In genomic region chr17:49230636-49231562, GRCh38 we compare ENCODE assay signal across 8 cellular contexts. TPM values are rescaled to one million over a fixed set of nuclear protein-coding genes. Genes with fewer than 3 reads are reported as not detected.
DNase-seq lines count a peak whose midpoint lies in the region; ATAC-seq and TF ChIP-seq lines count a peak whose summit lies in the region.

TSS of gene PHOSPHO1 (minus strand) at chr17:49230787. CDS start at chr17:49226691, 4,096 bp downstream.

- H3K27me3 Mint-ChIP-seq in CD4-positive, CD25-positive, alpha-beta regulatory T cell: peaks cover 74% of the 10 kb centered on the region

- H4K20me1 ChIP-seq in OCI-LY3 (ENCODE audit: insufficient read depth, low read length): no peaks in the 10 kb centered on the region

- H3K27ac ChIP-seq in CD4-positive, CD25-positive, alpha-beta regulatory T cell (ENCODE audit: insufficient read depth, low read length, poor library complexity, severe bottlenecking): no peak within 1 kb of the TSS
- H3K27ac ChIP-seq in OCI-LY3 (ENCODE audit: low read length) (no peak within 1 kb of the TSS), muscle layer of duodenum (ENCODE audit: low read length) (no peak within 1 kb of the TSS)

- peaks cover 17% of the 10 kb centered on the region for H3K27me3 ChIP-seq in CD4-positive, CD25-positive, alpha-beta regulatory T cell (ENCODE audit: control insufficient read depth, insufficient read depth, low read length)
- H3K27me3 ChIP-seq in OCI-LY3 (ENCODE audit: low read depth, low read length): peaks cover 4% of the 10 kb centered on the region
- H3K27me3 ChIP-seq in muscle layer of duodenum (ENCODE audit: low read depth, low read length): peaks cover 11% of the 10 kb centered on the region

- H3K79me2 ChIP-seq in OCI-LY3 (ENCODE audit: low read length): no peaks in the 10 kb centered on the region

- peak within 1 kb of the TSS; percentile 38 for H3K9ac ChIP-seq in OCI-LY3 (ENCODE audit: low read length)

- peak within 1 kb of the TSS; percentile 86 for H3K4me2 ChIP-seq in OCI-LY3 (ENCODE audit: low read length)

- H3K4me3 ChIP-seq in CD4-positive, CD25-positive, alpha-beta regulatory T cell (ENCODE audit: low read depth, low read length): peak within 1 kb of the TSS; percentile 74
- peak within 1 kb of the TSS; percentile 87 for H3K4me3 ChIP-seq in OCI-LY3 (ENCODE audit: low read length)
- peak within 1 kb of the TSS; percentile 76 to 87 for H3K4me3 ChIP-seq in muscle layer of duodenum (ENCODE audit: low read depth in 1 of 2, low read length in 2 of 2)

- DNase-seq in CD4-positive, CD25-positive, alpha-beta regulatory T cell: peak; percentile 80 to 88 (median 84)
- peak; percentile 88 for DNase-seq in HPDE6-E6E7 (ENCODE audit: extremely low spot score)
- DNase-seq in activated T-cell treated with anti-CD3 and anti-CD28 coated beads for 48 hours (ENCODE audit: low read depth): peak; percentile 86
- peak; percentile 70 to 72 for DNase-seq in stimulated activated CD8-positive, alpha-beta memory T cell treated with anti-CD3 and anti-CD28 coated beads, Interleukin-7, amount 100 ng/mL, for 1 hour (ENCODE audit: low read depth in 2 of 2)

- peak within 1 kb of the TSS in 2 of 3 donors; percentile 25 to 49 for H3K27ac Mint-ChIP-seq in CD4-positive, CD25-positive, alpha-beta regulatory T cell

- no peaks in the 10 kb centered on the region for H3K36me3 Mint-ChIP-seq in CD4-positive, CD25-positive, alpha-beta regulatory T cell

- peaks cover 22% of the 10 kb centered on the region for H3K4me1 ChIP-seq in CD4-positive, CD25-positive, alpha-beta regulatory T cell (ENCODE audit: control insufficient read depth, insufficient read depth, low read length, poor library complexity, severe bottlenecking)
- peaks cover 8% of the 10 kb centered on the region; the same call in 1 of the 2 replicates for H3K4me1 ChIP-seq in OCI-LY3 (ENCODE audit: low read length)
- H3K4me1 ChIP-seq in muscle layer of duodenum (ENCODE audit: control insufficient read depth in 1 of 2, insufficient read depth in 2 of 2, low read length in 2 of 2): peaks cover 7 to 19% of the 10 kb centered on the region in 2 donors

- H3K4me1 Mint-ChIP-seq in CD4-positive, CD25-positive, alpha-beta regulatory T cell: peaks cover 0 to 24% (median 12%) of the 10 kb centered on the region in 4 donors

- H3K9me3 ChIP-seq in CD4-positive, CD25-positive, alpha-beta regulatory T cell (ENCODE audit: control insufficient read depth in 2 of 2, low read length in 2 of 2): no peaks in the 10 kb centered on the region
- H3K9me3 ChIP-seq in OCI-LY3 (ENCODE audit: insufficient read depth, low read length) (no peaks in the 10 kb centered on the region), muscle layer of duodenum (ENCODE audit: control insufficient read depth in 1 of 2, low read length in 2 of 2) (no peaks in the 10 kb centered on the region)

- peak within 1 kb of the TSS; percentile 82 to 89 (median 86) for H3K4me3 Mint-ChIP-seq in CD4-positive, CD25-positive, alpha-beta regulatory T cell

- peaks cover 0 to 1% (median 0%) of the 10 kb centered on the region in 7 donors for H3K9me3 Mint-ChIP-seq in CD4-positive, CD25-positive, alpha-beta regulatory T cell

- H3K36me3 ChIP-seq in CD4-positive, CD25-positive, alpha-beta regulatory T cell (ENCODE audit: control insufficient read depth, insufficient read depth, low read length): no peaks in the 10 kb centered on the region
- no peaks in the 10 kb centered on the region for H3K36me3 ChIP-seq in OCI-LY3 (replicated peaks; ENCODE audit: low read depth, low read length)
- H3K36me3 ChIP-seq in muscle layer of duodenum (ENCODE audit: control insufficient read depth in 1 of 2, insufficient read depth in 2 of 2, low read length in 2 of 2): no peaks in the 10 kb centered on the region

- peak within 1 kb of the TSS; percentile 43 for H2AFZ ChIP-seq in OCI-LY3 (ENCODE audit: low read depth, low read length)

- peak; percentile 93 to 95 for ATAC-seq in CD4-positive, CD25-positive, alpha-beta regulatory T cell (ENCODE audit: low read depth in 2 of 2)
- ATAC-seq in GM19452 (IDR thresholded peaks at IDR 0.05; ENCODE audit: unreplicated experiment): peak; percentile 78
- ATAC-seq in esophagus mucosa: peak; percentile 68

- TF ChIP-seq CTCF in OCI-LY3 (IDR thresholded peaks at IDR 0.05; ENCODE audit: low read depth, low read length): no peak

RNA-seq across cellular contexts. Expression of gene PHOSPHO1, which starts in this region (rescaled TPM):
- total RNA-seq in CD4-positive, CD25-positive, alpha-beta regulatory T cell: not detected
- polyA plus RNA-seq in CD4-positive, CD25-positive, alpha-beta regulatory T cell: under 1 TPM in 3 of 4 donors, not detected in 1; 0.11 to 0.24 (median 0.15) TPM
- 0.20 TPM for total RNA-seq in esophagus mucosa

Comparison
In these comparisons a context has a peak if more than half of its experiments do, and no peak if none do; other contexts are left out.
1. Peak in DNase-seq, ATAC-seq and H3K4me3 ChIP-seq in CD4-positive, CD25-positive, alpha-beta regulatory T cell; RNA of the gene not detected or under 1 TPM.
2. Peak in ATAC-seq in esophagus mucosa; RNA of the gene not detected or under 1 TPM.